In the genomic region with DNA sequence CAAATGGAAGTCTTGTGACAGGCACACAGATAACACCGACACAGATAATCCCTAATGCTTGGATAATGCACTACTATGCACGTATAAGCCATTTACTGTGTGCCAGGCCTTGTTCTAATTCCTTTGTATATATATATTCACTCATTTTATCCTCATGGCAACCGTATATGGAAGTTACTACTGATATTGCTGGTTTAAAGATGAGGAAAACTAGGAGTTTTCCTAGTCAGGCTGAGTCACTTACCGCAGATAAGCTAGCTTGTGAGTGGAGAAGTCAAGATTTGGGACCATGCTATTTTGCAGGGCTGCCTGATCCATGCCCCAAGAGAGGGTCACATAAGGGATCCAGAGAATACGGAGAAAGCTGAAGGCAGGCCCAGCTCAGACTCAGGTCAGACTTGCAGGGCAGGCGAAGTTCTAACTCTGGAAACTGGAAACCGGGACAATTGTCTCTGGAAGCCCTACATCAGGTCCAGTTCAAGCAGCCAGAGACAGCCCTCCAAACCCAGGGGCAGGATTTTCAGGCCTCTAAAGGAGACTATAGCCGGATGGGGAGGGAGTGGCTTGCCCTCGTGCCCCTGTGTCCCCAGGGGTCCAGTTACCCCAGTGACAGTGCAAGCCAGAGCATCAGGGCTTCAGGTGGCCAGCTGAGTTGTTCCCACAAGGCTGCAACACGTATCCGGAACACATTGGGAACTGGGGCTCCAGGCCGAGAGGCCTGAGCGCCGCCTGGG, we compare ENCODE assay signal across 8 cellular contexts.
DNase-seq lines count a peak whose midpoint lies in the region; ATAC-seq, FAIRE-seq and TF ChIP-seq lines count a peak whose summit lies in the region.

No MANE protein-coding gene starts in this region.

- TF ChIP-seq CTCF in HepG2 (CRISPR knock-in tag; IDR thresholded peaks at IDR 0.05) = no peak
- TF ChIP-seq CTCF in right lobe of liver (IDR thresholded peaks at IDR 0.05) = no peak
- no peak for TF ChIP-seq CTCF in keratinocyte (optimal IDR thresholded peaks at IDR 0.05 in 1 of 3, IDR thresholded peaks at IDR 0.05 in 1 of 3, conservative IDR thresholded peaks at IDR 0.05 in 1 of 3; ENCODE audit: extremely low read depth in 1 of 3, insufficient read depth in 2 of 3, low read length in 3 of 3)

- in situ Hi-C loops in HepG2 (cut with HindIII; ENCODE audit: extremely low pct_ligation_motif_present, low pct_unique_long_range_greater_than_20kb) = no loop called here

- TF ChIP-seq EP300 in HepG2 (IDR thresholded peaks at IDR 0.05; ENCODE audit: low read depth in 2 of 2, low read length in 2 of 2) (no peak), HepG2 (CRISPR knock-in tag; IDR thresholded peaks at IDR 0.05; ENCODE audit: borderline replicate concordance) (no peak)

- TF ChIP-seq POLR2A in HepG2 (IDR thresholded peaks at IDR 0.05; ENCODE audit: insufficient read depth in 1 of 2, low read depth in 2 of 2, low read length in 2 of 2) = no peak
- no peak for TF ChIP-seq POLR2A in right lobe of liver (IDR thresholded peaks at IDR 0.05)

- H3K4me3 ChIP-seq in HepG2 (replicated peaks in 1 of 3; ENCODE audit: insufficient read depth in 1 of 3, low read depth in 2 of 3, low read length in 3 of 3) = no peak overlapping the region; a peak in 1 of 6 replicates
- no peak overlapping the region for H3K4me3 ChIP-seq in right lobe of liver
- H3K4me3 ChIP-seq in keratinocyte (ENCODE audit: control insufficient read depth in 2 of 3, extremely low read depth in 1 of 3, insufficient read depth in 2 of 3, low read depth in 1 of 3, low read length in 3 of 3) = no peak overlapping the region
- no peak overlapping the region for H3K4me3 ChIP-seq in CD4-positive, alpha-beta memory T cell (ENCODE audit: low read length in 2 of 2)

- no peak for FAIRE-seq in HepG2 (lab: Jason Lieb, UNC)
- FAIRE-seq in keratinocyte (lab: Jason Lieb, UNC) = no peak

- H3K9me3 ChIP-seq in HepG2 (ENCODE audit: low read length) (no peaks in the 10 kb centered on the region), right lobe of liver (no peaks in the 10 kb centered on the region), keratinocyte (ENCODE audit: control insufficient read depth, low read depth, low read length) (no peaks in the 10 kb centered on the region)
- H3K9me3 ChIP-seq in CD4-positive, alpha-beta memory T cell (ENCODE audit: control insufficient read depth in 1 of 2, low read length in 2 of 2) = no peaks in the 10 kb centered on the region

- peaks cover 0 to 11% (median 2%) of the 10 kb centered on the region in 4 donors for H3K4me1 Mint-ChIP-seq in CD4-positive, alpha-beta memory T cell

- no peak overlapping the region for H3K27ac ChIP-seq in HepG2 (ENCODE audit: extremely low read length, insufficient read depth, low read length)
- no peak overlapping the region for H3K27ac ChIP-seq in right lobe of liver
- no peak overlapping the region for H3K27ac ChIP-seq in keratinocyte (ENCODE audit: control insufficient read depth, insufficient read depth, low read length)
- no peak overlapping the region for H3K27ac ChIP-seq in CD4-positive, alpha-beta memory T cell (ENCODE audit: low read depth, low read length)

- peak overlapping the region; percentile 30; the same call in 1 of the 2 replicates for H3K4me2 ChIP-seq in HepG2 (ENCODE audit: low read depth, low read length)
- H3K4me2 ChIP-seq in keratinocyte (ENCODE audit: control insufficient read depth, extremely low read depth, insufficient read depth, low read depth, low read length) = no peak overlapping the region

- H3K79me2 ChIP-seq in HepG2 (ENCODE audit: insufficient read depth, low read length) = no peaks in the 10 kb centered on the region
- H3K79me2 ChIP-seq in keratinocyte (ENCODE audit: control insufficient read depth, insufficient read depth, low read length) = no peaks in the 10 kb centered on the region

- H3K4me1 ChIP-seq in HepG2 (ENCODE audit: insufficient read depth, low read length) (peaks cover 7% of the 10 kb centered on the region), right lobe of liver (peaks cover 0 to 5% (median 3%) of the 10 kb centered on the region in 4 donors), keratinocyte (ENCODE audit: control insufficient read depth, extremely low read depth, insufficient read depth, low read length) (peaks cover 3% of the 10 kb centered on the region)
- peaks cover 12% of the 10 kb centered on the region for H3K4me1 ChIP-seq in CD4-positive, alpha-beta memory T cell (ENCODE audit: insufficient read depth, low read length)

- peak; percentile 50 for ATAC-seq in HepG2
- no peak for ATAC-seq in right lobe of liver
- ATAC-seq in GM21717 (IDR thresholded peaks at IDR 0.05; ENCODE audit: unreplicated experiment) = no peak
- no peak for ATAC-seq in HG03139 (IDR thresholded peaks at IDR 0.05; ENCODE audit: unreplicated experiment)

- no peaks in the 10 kb centered on the region for H3K36me3 ChIP-seq in HepG2 (replicated peaks in 1 of 2; ENCODE audit: control insufficient read depth in 1 of 2, insufficient read depth in 2 of 2, low read length in 2 of 2)
- H3K36me3 ChIP-seq in right lobe of liver = no peaks in the 10 kb centered on the region
- no peaks in the 10 kb centered on the region for H3K36me3 ChIP-seq in keratinocyte (ENCODE audit: control insufficient read depth in 2 of 2, extremely low read depth in 1 of 2, insufficient read depth in 2 of 2, low read length in 2 of 2)
- no peaks in the 10 kb centered on the region for H3K36me3 ChIP-seq in CD4-positive, alpha-beta memory T cell (ENCODE audit: insufficient read depth, low read length)

- no peaks in the 10 kb centered on the region for H3K9me3 Mint-ChIP-seq in CD4-positive, alpha-beta memory T cell

- peaks cover 2 to 11% of the 10 kb centered on the region in 2 donors for H3K27me3 Mint-ChIP-seq in CD4-positive, alpha-beta memory T cell

- H3K27ac Mint-ChIP-seq in CD4-positive, alpha-beta memory T cell = peak overlapping the region in 1 of 7 donors; percentile 65

- DNase-seq in HepG2 (ENCODE audit: low spot score) = no peak
- DNase-seq in right lobe of liver = no peak
- DNase-seq in NCI-H226 = peak; percentile 5
- DNase-seq in keratinocyte (ENCODE audit: low read depth, low spot score) = no peak
- no peak for DNase-seq in T-helper 2 cell
- DNase-seq in CD4-positive, alpha-beta memory T cell = no peak

- H3K4me3 Mint-ChIP-seq in CD4-positive, alpha-beta memory T cell = no peak overlapping the region

- CTCF ChIA-PET in HepG2 (lab: Yijun Ruan, JAX; ENCODE audit: low intra/inter-chr PET ratio, low total read pairs) = no interaction called here
- CTCF ChIA-PET in CD4-positive, alpha-beta memory T cell (lab: Charles Lee; ENCODE audit: partially characterized antibody) = interaction anchor here (0.9 to 3.5 kb wide), 8 partner anchors 9 to 964 kb away, joined by 3 to 20 read pairs (median 4); no protein-coding TSS in a partner anchor

- H4K20me1 ChIP-seq in HepG2 (ENCODE audit: insufficient read depth, low read length) = no peaks in the 10 kb centered on the region
- H4K20me1 ChIP-seq in keratinocyte (ENCODE audit: control insufficient read depth, extremely low read depth, insufficient read depth, low read length) = no peaks in the 10 kb centered on the region

- H3K9ac ChIP-seq in HepG2 (ENCODE audit: insufficient read depth, low read depth, low read length) = no peak overlapping the region
- no peak overlapping the region for H3K9ac ChIP-seq in keratinocyte (ENCODE audit: control insufficient read depth, extremely low read depth, insufficient read depth, low read length)

- no peak for TF ChIP-seq RAD21 in HepG2 (CRISPR knock-in tag; IDR thresholded peaks at IDR 0.05)

- intact Hi-C loops in HepG2 (cut with micrococcal nuclease; ENCODE audit: unreplicated experiment) = loop anchor here (1.0 to 2.0 kb wide), 2 partner anchors 121 to 964 kb away; no protein-coding TSS in a partner anchor
- intact Hi-C loops in right lobe of liver (cut with DNase I) = loop anchor here in 1 of 2 donors (10.0 kb wide), 1 partner anchor 325 kb away; no protein-coding TSS in a partner anchor
- intact Hi-C loops in CD4-positive, alpha-beta memory T cell (cut with micrococcal nuclease) = no loop called here

- POLR2A ChIA-PET in HepG2 (lab: Yijun Ruan, JAX) = interaction anchor here (0.9 kb wide), 1 partner anchor 1089 kb away, joined by 3 read pairs; the partner anchor contains the start of gene C11orf58
- POLR2A ChIA-PET in CD4-positive, alpha-beta memory T cell (lab: Charles Lee; ENCODE audit: partially characterized antibody) = no interaction called here

- dilution Hi-C loops in keratinocyte (cut with MboI; ENCODE audit: extremely low pct_ligation_motif_present, low sequenced_read_pairs) = no loop called here

- WGBS in HepG2 (ENCODE audit: low lambda C conversion rate) = 45% methylated on average over 7 of the region's 14 CpGs
- 84% methylated on average over 5 of the region's 14 CpGs for WGBS in right lobe of liver (ENCODE audit: insufficient coverage, low coverage, low lambda C conversion rate, missing lambda C conversion rate)

- no TSS peak for BruUV-seq in HepG2 (replicated peaks; lab: Mats Ljungman, UMichigan)

- no peaks in the 10 kb centered on the region for H3K9me1 ChIP-seq in keratinocyte (ENCODE audit: control insufficient read depth, extremely low read depth, insufficient read depth, low read length)

- no peak overlapping the region for H2AFZ ChIP-seq in HepG2 (ENCODE audit: low read length)
- H2AFZ ChIP-seq in keratinocyte (ENCODE audit: control insufficient read depth, low read length) = peak overlapping the region; percentile 68

- no peaks in the 10 kb centered on the region for H3K36me3 Mint-ChIP-seq in CD4-positive, alpha-beta memory T cell

- peaks cover 0 to 7% of the 10 kb centered on the region in 2 experiments; a peak in 3 of 5 replicates for H3K27me3 ChIP-seq in HepG2 (ENCODE audit: control insufficient read depth in 1 of 2, insufficient read depth in 2 of 2, low read length in 2 of 2)
- no peaks in the 10 kb centered on the region for H3K27me3 ChIP-seq in right lobe of liver
- H3K27me3 ChIP-seq in keratinocyte (ENCODE audit: control insufficient read depth, extremely low read depth, insufficient read depth, low read length) = no peaks in the 10 kb centered on the region
- peaks cover 8% of the 10 kb centered on the region for H3K27me3 ChIP-seq in CD4-positive, alpha-beta memory T cell (ENCODE audit: insufficient read depth, low read length)

TF ChIP-seq in HepG2, 621 proteins besides CTCF, POLR2A, EP300 and RAD21 (continues in another document):
- no peak for TF ChIP-seq ETV5 (CRISPR knock-in tag; IDR thresholded peaks at IDR 0.05; ENCODE audit: borderline replicate concordance)
